28 cellular contexts compared by ENCODE assay signal in the genomic region with DNA sequence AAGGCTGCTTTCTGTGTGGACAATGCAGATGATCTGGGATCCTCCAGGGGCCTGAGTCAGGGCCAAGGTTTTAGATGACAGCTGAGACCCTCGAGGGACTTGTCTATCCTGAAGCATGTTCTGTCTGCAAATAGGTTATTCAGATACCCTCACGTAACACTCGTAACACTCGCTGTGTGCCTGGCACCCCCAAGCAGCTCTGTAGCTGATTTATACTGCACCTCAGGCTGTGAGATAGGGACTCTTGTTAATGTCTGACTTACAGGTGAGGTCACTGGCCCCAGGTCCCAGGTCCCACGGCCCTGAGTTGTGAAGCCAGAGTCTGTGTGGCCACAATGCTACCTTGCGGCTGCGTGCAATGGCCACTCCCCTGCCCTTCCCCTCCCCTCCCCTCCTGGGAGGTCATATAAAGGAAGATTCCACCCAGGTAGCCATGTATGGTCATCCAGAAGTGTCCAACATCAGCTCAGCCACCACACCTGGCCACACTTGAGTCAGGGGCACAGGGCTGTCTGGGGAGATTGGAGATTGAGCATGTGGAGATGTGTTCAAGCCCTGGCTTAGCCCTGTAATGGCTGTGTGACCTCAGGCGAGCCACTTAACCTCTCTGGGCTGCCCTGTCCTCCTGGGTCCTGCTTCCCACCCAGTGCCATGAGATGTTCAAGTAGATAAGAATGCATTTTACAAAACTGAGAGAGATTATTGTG.
"Had no signal": no experiment of that assay in that cellular context is flagged by ENCODE, and none has a peak within 500 bp of the region (broad histone marks: within the 10 kb centered on the region; RNA-seq: fewer than 3 reads in every experiment).

No MANE protein-coding gene starts in this region.

- FAIRE-seq: bronchial epithelial cell had no signal

- H3K36me3 ChIP-seq: ascending aorta, SJCRH30 had no signal

- H3K27ac ChIP-seq: ascending aorta, body of pancreas, RWPE1, SJCRH30, VCaP had no signal

- DNase-seq: activated CD4-positive, alpha-beta T cell treated with anti-CD3 and anti-CD28 coated beads for 4 hours; activated CD8-positive, alpha-beta T cell treated with anti-CD3 and anti-CD28 coated beads for 36 hours; activated effector memory CD4-positive, alpha-beta T cell treated with anti-CD3 and anti-CD28 coated beads, Interleukin-2, amount 50 U/mL, for 16 hours; activated naive CD4-positive, alpha-beta T cell treated with Interleukin-2 at 50 U/mL for 16 hours; activated naive CD8-positive, alpha-beta T cell treated with anti-CD3 and anti-CD28 coated beads, Interleukin-2, amount 50 U/mL, for 24 hours; activated T-cell treated with anti-CD3 and anti-CD28 coated beads, Interleukin-2, amount 50 U/mL, for 24 hours; amniotic stem cell; body of pancreas; central memory CD4-positive, alpha-beta T cell; Kasumi-1; KBM-7; NCI-H1092; NCI-H1417; NCI-H1930; NCI-H345; NCI-H510A; NCI-H526 treated with DMSO at 0.1 percent for 48 hours; NK-92 treated with Interleukin-12 subunit alpha and Interleukin-12 subunit beta, amount 100 ng/mL, for 24 hours; OCI-M1; Right ventricle myocardium superior; SJCRH30; SK-N-SH; T-helper 1 cell had no signal

- H3K4me3 ChIP-seq: ascending aorta, body of pancreas, SJCRH30 had no signal

- H3K4me1 ChIP-seq: ascending aorta, body of pancreas, SJCRH30 had no signal

- H3K36me3 Mint-ChIP-seq: activated naive CD4-positive, alpha-beta T cell treated with anti-CD3 and anti-CD28 coated beads, Interleukin-2, amount 50 U/mL, for 72 hours had no signal

- H3K9me3 ChIP-seq: ascending aorta, body of pancreas, SJCRH30, SK-N-SH had no signal

- H3K4me1 Mint-ChIP-seq: activated naive CD8-positive, alpha-beta T cell treated with anti-CD3 and anti-CD28 coated beads, Interleukin-2, amount 50 U/mL, for 24 hours had no signal

- H3K27me3 ChIP-seq: ascending aorta, body of pancreas, SJCRH30 had no signal

- H3K4me3 Mint-ChIP-seq: activated CD8-positive, alpha-beta T cell treated with anti-CD3 and anti-CD28 coated beads for 36 hours; activated naive CD8-positive, alpha-beta T cell treated with anti-CD3 and anti-CD28 coated beads, Interleukin-2, amount 50 U/mL, for 24 hours; activated T-cell treated with anti-CD3 and anti-CD28 coated beads, Interleukin-2, amount 50 U/mL, for 24 hours had no signal

- H3K4me2 ChIP-seq: SK-N-SH had no signal

- ATAC-seq: activated CD8-positive, alpha-beta T cell treated with anti-CD3 and anti-CD28 coated beads for 36 hours; activated naive CD4-positive, alpha-beta T cell treated with anti-CD3 and anti-CD28 coated beads, Interleukin-2, amount 50 U/mL, for 72 hours; activated naive CD8-positive, alpha-beta T cell treated with anti-CD3 and anti-CD28 coated beads, Interleukin-2, amount 50 U/mL, for 24 hours; body of pancreas had no signal

- H3K27ac Mint-ChIP-seq: activated CD8-positive, alpha-beta T cell treated with anti-CD3 and anti-CD28 coated beads for 36 hours; activated naive CD4-positive, alpha-beta T cell treated with anti-CD3 and anti-CD28 coated beads, Interleukin-2, amount 50 U/mL, for 72 hours; activated naive CD8-positive, alpha-beta T cell treated with anti-CD3 and anti-CD28 coated beads, Interleukin-2, amount 50 U/mL, for 24 hours; activated T-cell treated with anti-CD3 and anti-CD28 coated beads, Interleukin-2, amount 50 U/mL, for 24 hours had no signal

- H3K9ac ChIP-seq: SK-N-SH had no signal
